ENCODE assay signal across 32 cellular contexts in genomic region chr4:141036786-141037185, GRCh38.
DNase-seq lines count a peak whose midpoint lies in the region; ATAC-seq, FAIRE-seq and TF ChIP-seq lines count a peak whose summit lies in the region.
"Had no signal": no experiment of that assay in that cellular context is flagged by ENCODE, and none has a peak within 500 bp of the region (broad histone marks: within the 10 kb centered on the region; RNA-seq: fewer than 3 reads in every experiment).

No MANE protein-coding gene starts in this region.

- H3K23ac ChIP-seq in mesenchymal stem cell (ENCODE audit: low read length in 2 of 2), result no peak overlapping the region

- no peaks in the 10 kb centered on the region for H4K20me1 ChIP-seq in astrocyte (ENCODE audit: insufficient read depth, low read length)

- H3K79me1 ChIP-seq in mesenchymal stem cell (replicated peaks; ENCODE audit: low read length, poor library complexity, severe bottlenecking), result peaks cover 6% of the 10 kb centered on the region

- no peak for FAIRE-seq in astrocyte (lab: Jason Lieb, UNC)
- FAIRE-seq: GM12892, HepG2 had no signal

- intact Hi-C loops in body of pancreas (cut with DNase I) (no loop called here), posterior cingulate gyrus (cut with DNase I) (no loop called here)

- no peak overlapping the region for H2BK120ac ChIP-seq in mesenchymal stem cell (ENCODE audit: low read depth, low read length)

- TF ChIP-seq POLR2A in body of pancreas (IDR thresholded peaks at IDR 0.05), result no peak

- no peaks in the 10 kb centered on the region for H3K79me2 ChIP-seq in astrocyte (ENCODE audit: insufficient read depth, low read length)

- H2BK15ac ChIP-seq in mesenchymal stem cell (ENCODE audit: low read depth, poor library complexity, severe bottlenecking), result no peak overlapping the region

- no peak overlapping the region for H3K4me3 Mint-ChIP-seq in astrocyte (ENCODE audit: unreplicated experiment)
- H3K4me3 Mint-ChIP-seq: activated CD4-positive, alpha-beta memory T cell treated with anti-CD3 and anti-CD28 coated beads, Interleukin-2, amount 10 ng/mL, durations not matched to agents 7 days and 5 days; activated T-helper 1 cell treated with anti-CD3 and anti-CD28 coated beads, Interleukin-12 subunit alpha, Interleukin-12 subunit beta, Interleukin-2, Interleukin-4 antibody, amounts not matched to agents 30 ng/mL and 10 ng/mL and 1 ng/mL, durations not matched to agents 14 hours and 24 hours and 36 hours; brain; CD4-positive, alpha-beta T cell; stimulated activated naive CD8-positive, alpha-beta T cell treated with anti-CD3 and anti-CD28 coated beads, Interleukin-15, Interleukin-2, amounts not matched to agents 100 ng/mL and 50 ng/mL, for 24 hours; T-helper 17 cell had no signal

- no peak overlapping the region for H3K4ac ChIP-seq in mesenchymal stem cell (ENCODE audit: low read depth in 1 of 2, low read length in 2 of 2)

- H3K27ac Mint-ChIP-seq in astrocyte (ENCODE audit: unreplicated experiment), result no peak overlapping the region
- H3K27ac Mint-ChIP-seq: activated CD4-positive, alpha-beta memory T cell treated with anti-CD3 and anti-CD28 coated beads, Interleukin-2, amount 10 ng/mL, durations not matched to agents 7 days and 5 days; activated T-helper 1 cell treated with anti-CD3 and anti-CD28 coated beads, Interleukin-12 subunit alpha, Interleukin-12 subunit beta, Interleukin-2, Interleukin-4 antibody, amounts not matched to agents 30 ng/mL and 10 ng/mL and 1 ng/mL, durations not matched to agents 14 hours and 24 hours and 36 hours; CD4-positive, alpha-beta T cell; stimulated activated naive CD8-positive, alpha-beta T cell treated with anti-CD3 and anti-CD28 coated beads, Interleukin-15, Interleukin-2, amounts not matched to agents 100 ng/mL and 50 ng/mL, for 24 hours; T-helper 17 cell had no signal

- H3K27me3 ChIP-seq in astrocyte (ENCODE audit: insufficient read depth, low read length) (no peaks in the 10 kb centered on the region), mesenchymal stem cell (ENCODE audit: control insufficient read depth in 1 of 2, insufficient read depth in 1 of 2, low read length in 2 of 2) (no peaks in the 10 kb centered on the region), body of pancreas (no peaks in the 10 kb centered on the region)
- H3K27me3 ChIP-seq: spleen had no signal

- TF ChIP-seq CTCF in AG10803 (conservative IDR thresholded peaks at IDR 0.05; ENCODE audit: low read length) (no peak), astrocyte (IDR thresholded peaks at IDR 0.05; ENCODE audit: insufficient read depth, low read depth, low read length) (no peak), body of pancreas (IDR thresholded peaks at IDR 0.05) (no peak)

- no peaks in the 10 kb centered on the region for H3K4me1 Mint-ChIP-seq in astrocyte (ENCODE audit: low read depth, unreplicated experiment)
- H3K4me1 Mint-ChIP-seq: activated CD4-positive, alpha-beta memory T cell treated with anti-CD3 and anti-CD28 coated beads, Interleukin-2, amount 10 ng/mL, durations not matched to agents 7 days and 5 days; T-helper 17 cell had no signal

- peaks cover 3% of the 10 kb centered on the region for H3K36me3 Mint-ChIP-seq in astrocyte (ENCODE audit: low read depth, unreplicated experiment)

- H4K8ac ChIP-seq in mesenchymal stem cell (ENCODE audit: low read length), result no peak overlapping the region

- no peak overlapping the region for H3K9ac ChIP-seq in astrocyte (ENCODE audit: low read length)
- H3K9ac ChIP-seq in mesenchymal stem cell (ENCODE audit: low read length), result no peak overlapping the region

- H3K27me3 Mint-ChIP-seq in astrocyte (ENCODE audit: low read depth, unreplicated experiment), result no peaks in the 10 kb centered on the region
- H3K27me3 Mint-ChIP-seq: CD4-positive, alpha-beta T cell; stimulated activated naive CD8-positive, alpha-beta T cell treated with anti-CD3 and anti-CD28 coated beads, Interleukin-15, Interleukin-2, amounts not matched to agents 100 ng/mL and 50 ng/mL, for 24 hours; T-helper 17 cell had no signal

- peaks cover 4% of the 10 kb centered on the region for H3K9me3 Mint-ChIP-seq in astrocyte (ENCODE audit: unreplicated experiment)
- H3K9me3 Mint-ChIP-seq: activated CD4-positive, alpha-beta memory T cell treated with anti-CD3 and anti-CD28 coated beads, Interleukin-2, amount 10 ng/mL, durations not matched to agents 7 days and 5 days; activated T-helper 1 cell treated with anti-CD3 and anti-CD28 coated beads, Interleukin-12 subunit alpha, Interleukin-12 subunit beta, Interleukin-2, Interleukin-4 antibody, amounts not matched to agents 30 ng/mL and 10 ng/mL and 1 ng/mL, durations not matched to agents 14 hours and 24 hours and 36 hours; CD4-positive, alpha-beta T cell; stimulated activated naive CD8-positive, alpha-beta T cell treated with anti-CD3 and anti-CD28 coated beads, Interleukin-15, Interleukin-2, amounts not matched to agents 100 ng/mL and 50 ng/mL, for 24 hours had no signal

- H3K4me1 ChIP-seq in astrocyte (ENCODE audit: insufficient read depth, low read length) (peaks cover 2% of the 10 kb centered on the region), mesenchymal stem cell (ENCODE audit: control insufficient read depth, insufficient read depth, low read depth, low read length) (no peaks in the 10 kb centered on the region), body of pancreas (no peaks in the 10 kb centered on the region)

- H2BK5ac ChIP-seq in mesenchymal stem cell (ENCODE audit: low read depth, low read length, poor library complexity, severe bottlenecking), result no peak overlapping the region

- H3K4me3 ChIP-seq in AG10803 (ENCODE audit: low read length), result no peak overlapping the region
- H3K4me3 ChIP-seq in astrocyte (ENCODE audit: insufficient read depth, low read depth, low read length), result no peak overlapping the region
- no peak overlapping the region for H3K4me3 ChIP-seq in mesenchymal stem cell (ENCODE audit: insufficient read depth in 1 of 2, low read depth in 1 of 2, low read length in 2 of 2)
- H3K4me3 ChIP-seq in body of pancreas, result no peak overlapping the region
- H3K4me3 ChIP-seq: spleen, thoracic aorta had no signal

- DNase-seq in AG10803 (ENCODE audit: low read depth) (peak; percentile 8), HCEC 1CT (peak; percentile 15), astrocyte (ENCODE audit: low read depth) (peak; percentile 19), mesenchymal stem cell (peak; percentile 58), body of pancreas (no peak), posterior cingulate gyrus (no peak)
- DNase-seq: activated CD4-positive, alpha-beta memory T cell treated with anti-CD3 and anti-CD28 coated beads, Interleukin-2, amount 10 ng/mL, durations not matched to agents 7 days and 5 days; activated CD4-positive, alpha-beta T cell treated with anti-CD3 and anti-CD28 coated beads for 1 hour; activated CD8-positive, alpha-beta memory T cell treated with anti-CD3 and anti-CD28 coated beads, Interleukin-2, amount 50 U/mL, for 4 hours; activated naive CD4-positive, alpha-beta T cell treated with Interleukin-2 at 50 U/mL for 16 hours; CD4-positive, alpha-beta T cell; H7; hypothalamus; Karpas-422; left cardiac atrium; mammary epithelial cell; NCI-H1436; NCI-H2081 treated with DMSO at 0.1 percent for 48 hours; NCI-H510A treated with DMSO at 0.1 percent for 48 hours; NK-92 treated with Interleukin-12 subunit alpha and Interleukin-12 subunit beta, amount 100 ng/mL, for 24 hours; right cardiac atrium; spleen; stimulated activated CD4-positive, alpha-beta T cell treated with anti-CD3 and anti-CD28 coated beads, Interleukin-2, amount 100 ng/mL, for 24 hours; stimulated activated CD8-positive, alpha-beta memory T cell treated with anti-CD3 and anti-CD28 coated beads, Interleukin-4, amount 100 ng/mL, for 48 hours; T-helper 17 cell had no signal

- no peaks in the 10 kb centered on the region for H3K36me3 ChIP-seq in astrocyte (ENCODE audit: insufficient read depth, low read length)
- H3K36me3 ChIP-seq in mesenchymal stem cell (ENCODE audit: control insufficient read depth in 1 of 2, insufficient read depth in 2 of 2, low read depth in 1 of 2, low read length in 2 of 2), result no peaks in the 10 kb centered on the region
- no peaks in the 10 kb centered on the region for H3K36me3 ChIP-seq in body of pancreas (replicated peaks in 1 of 2; ENCODE audit: insufficient read depth in 1 of 2, low read depth in 2 of 2)
- H3K36me3 ChIP-seq: spleen, thoracic aorta had no signal

- H2AFZ ChIP-seq in astrocyte (ENCODE audit: low read depth, low read length) (no peak overlapping the region), mesenchymal stem cell (ENCODE audit: low read depth, low read length) (no peak overlapping the region)

- no peak overlapping the region for H3K27ac ChIP-seq in astrocyte (ENCODE audit: low read depth, low read length)
- H3K27ac ChIP-seq in mesenchymal stem cell (ENCODE audit: low read length, poor library complexity, severe bottlenecking), result no peak overlapping the region
- H3K27ac ChIP-seq in body of pancreas, result no peak overlapping the region
- H3K27ac ChIP-seq: thoracic aorta had no signal

- ATAC-seq in body of pancreas (no peak), HG02973 (IDR thresholded peaks at IDR 0.05; ENCODE audit: unreplicated experiment) (no peak)
- ATAC-seq: HepG2, left cardiac atrium, right cardiac atrium, T-helper 17 cell had no signal

- H4K91ac ChIP-seq in mesenchymal stem cell (ENCODE audit: low read length), result no peak overlapping the region

- no peaks in the 10 kb centered on the region for H3K9me3 ChIP-seq in astrocyte (ENCODE audit: insufficient read depth, low read depth, low read length)
- H3K9me3 ChIP-seq in mesenchymal stem cell (ENCODE audit: control insufficient read depth, low read length), result no peaks in the 10 kb centered on the region
- no peaks in the 10 kb centered on the region for H3K9me3 ChIP-seq in body of pancreas
- H3K9me3 ChIP-seq: thoracic aorta had no signal

- H3K18ac ChIP-seq in mesenchymal stem cell (ENCODE audit: low read depth in 1 of 2, low read length in 2 of 2), result no peak overlapping the region

- no peak overlapping the region for H3K14ac ChIP-seq in mesenchymal stem cell (ENCODE audit: low read length in 2 of 2)

- WGBS in mesenchymal stem cell, result 17% methylated on average over 1 of the region's 2 CpGs
- WGBS in body of pancreas, 2 donors, result 86 to 88% methylated on average over 2 of the region's 2 CpGs

- H3K4me2 ChIP-seq in astrocyte (ENCODE audit: low read length) (no peak overlapping the region), mesenchymal stem cell (ENCODE audit: low read length, poor library complexity, severe bottlenecking) (no peak overlapping the region)

- H2AK5ac ChIP-seq in mesenchymal stem cell (ENCODE audit: low read length, severe bottlenecking), result no peak overlapping the region

- no peak overlapping the region for H2BK12ac ChIP-seq in mesenchymal stem cell (ENCODE audit: low read length in 2 of 2)

Comparison
In these comparisons a context has a peak if more than half of its experiments do, and no peak if none do; other contexts are left out.
1. DNase-seq: peak in AG10803 (single experiment), HCEC 1CT (single experiment), astrocyte (single experiment) and mesenchymal stem cell (single experiment); none in body of pancreas (0 of 4) and posterior cingulate gyrus (0 of 10).